8 cellular contexts compared by ENCODE assay signal in genomic region chr19:1874554-1875185, GRCh38. TPM values are rescaled to one million over a fixed set of nuclear protein-coding genes. Genes with fewer than 3 reads are reported as not detected.
DNase-seq lines count a peak whose midpoint lies in the region; ATAC-seq, FAIRE-seq and TF ChIP-seq lines count a peak whose summit lies in the region.

No MANE protein-coding gene starts in this region.

- no peaks in the 10 kb centered on the region for H3K27me3 Mint-ChIP-seq in IgD-negative memory B cell
- no peaks in the 10 kb centered on the region for H3K27me3 Mint-ChIP-seq in activated naive CD8-positive, alpha-beta T cell treated with anti-CD3 and anti-CD28 coated beads, Interleukin-2, amount 10 ng/mL, durations not matched to agents 7 days and 5 days

- H3K27ac Mint-ChIP-seq in IgD-negative memory B cell, result peak overlapping the region; percentile 75 to 96 (median 92)
- H3K27ac Mint-ChIP-seq in activated naive CD8-positive, alpha-beta T cell treated with anti-CD3 and anti-CD28 coated beads, Interleukin-2, amount 10 ng/mL, durations not matched to agents 7 days and 5 days, result peak overlapping the region; percentile 99

- intact Hi-C loops in testis (cut with DNase I; ENCODE audit: low total_unique reads), result no loop called here

- 7 to 8% methylated on average over 16 of the region's 16 CpGs for WGBS in testis, 2 donors

- peaks cover 15 to 19% (median 16%) of the 10 kb centered on the region in 3 donors for H3K4me1 Mint-ChIP-seq in IgD-negative memory B cell
- peaks cover 18% of the 10 kb centered on the region for H3K4me1 Mint-ChIP-seq in activated naive CD8-positive, alpha-beta T cell treated with anti-CD3 and anti-CD28 coated beads, Interleukin-2, amount 10 ng/mL, durations not matched to agents 7 days and 5 days

- CTCF ChIA-PET in BJ (lab: Yijun Ruan, JAX), result interaction anchor here (0.6 to 1.5 kb wide), 3 partner anchors 8 to 116 kb away, joined by 3 to 6 read pairs (median 4); no protein-coding TSS in a partner anchor

- FAIRE-seq in islet of Langerhans (lab: Jason Lieb, UNC), result peak; percentile 85

- H3K27me3 ChIP-seq in BJ (ENCODE audit: control insufficient read depth, insufficient read depth, low read length), result no peaks in the 10 kb centered on the region
- H3K27me3 ChIP-seq in testis, result no peaks in the 10 kb centered on the region

- H3K36me3 ChIP-seq in BJ (ENCODE audit: control insufficient read depth, insufficient read depth, low read length), result peaks cover 10% of the 10 kb centered on the region
- no peaks in the 10 kb centered on the region for H3K36me3 ChIP-seq in testis (ENCODE audit: low read depth, missing control alignments)

- peak overlapping the region in 1 of 2 donors; percentile 88 for H3K27ac ChIP-seq in testis

- H3K4me1 ChIP-seq in testis, result peaks cover 31% of the 10 kb centered on the region

- peak overlapping the region; percentile 91 to 98 (median 97) for H3K4me3 Mint-ChIP-seq in IgD-negative memory B cell
- peak overlapping the region; percentile 99 for H3K4me3 Mint-ChIP-seq in activated naive CD8-positive, alpha-beta T cell treated with anti-CD3 and anti-CD28 coated beads, Interleukin-2, amount 10 ng/mL, durations not matched to agents 7 days and 5 days

- POLR2A ChIA-PET in BJ (lab: Charles Lee), result interaction anchor here (0.6 kb wide), 1 partner anchor 1196 kb away, joined by 4 read pairs; no protein-coding TSS in a partner anchor
- POLR2A ChIA-PET in activated naive CD8-positive, alpha-beta T cell treated with anti-CD3 and anti-CD28 coated beads, Interleukin-2, amount 10 ng/mL, durations not matched to agents 7 days and 5 days (lab: Charles Lee), result interaction anchor here (0.6 to 3.0 kb wide), 14 partner anchors 8 to 213 kb away, joined by 3 to 67 read pairs (median 4); partner anchors contain the start of gene ABHD17A

- no peak for TF ChIP-seq POLR2A in testis (IDR thresholded peaks at IDR 0.05)

- H3K9me3 ChIP-seq in testis, result no peaks in the 10 kb centered on the region

- peak overlapping the region; percentile 63 for H3K4me3 ChIP-seq in BJ (ENCODE audit: low read depth, low read length)
- H3K4me3 ChIP-seq in testis, result peak overlapping the region; percentile 85 to 93

- ATAC-seq in activated naive CD8-positive, alpha-beta T cell treated with anti-CD3 and anti-CD28 coated beads, Interleukin-2, amount 10 ng/mL, durations not matched to agents 7 days and 5 days (ENCODE audit: low read depth), result peak; percentile 38
- ATAC-seq in HG02938 (IDR thresholded peaks at IDR 0.05; ENCODE audit: unreplicated experiment) (no peak), GM21737 (IDR thresholded peaks at IDR 0.05; ENCODE audit: unreplicated experiment) (no peak)

- H3K9me3 Mint-ChIP-seq in IgD-negative memory B cell, result no peaks in the 10 kb centered on the region
- no peaks in the 10 kb centered on the region for H3K9me3 Mint-ChIP-seq in activated naive CD8-positive, alpha-beta T cell treated with anti-CD3 and anti-CD28 coated beads, Interleukin-2, amount 10 ng/mL, durations not matched to agents 7 days and 5 days

- peaks cover 1% of the 10 kb centered on the region for H3K36me3 Mint-ChIP-seq in IgD-negative memory B cell
- H3K36me3 Mint-ChIP-seq in activated naive CD8-positive, alpha-beta T cell treated with anti-CD3 and anti-CD28 coated beads, Interleukin-2, amount 10 ng/mL, durations not matched to agents 7 days and 5 days, result peaks cover 13% of the 10 kb centered on the region

- DNase-seq in BJ (ENCODE audit: low read depth) (no peak), testis (no peak), SW480 (ENCODE audit: low spot score) (no peak)
- DNase-seq in activated naive CD8-positive, alpha-beta T cell treated with anti-CD3 and anti-CD28 coated beads, Interleukin-2, amount 10 ng/mL, durations not matched to agents 7 days and 5 days, result no peak

- no peak for TF ChIP-seq CTCF in BJ (IDR thresholded peaks at IDR 0.05; ENCODE audit: insufficient read depth, low read depth, low read length)
- no peak for TF ChIP-seq CTCF in testis (IDR thresholded peaks at IDR 0.05)

RNA-seq across cellular contexts. Expression of gene ABHD17A, which starts 10.6 kb away (rescaled TPM):
- polyA plus RNA-seq in BJ (2011; rRNA removed), result 34.3 and 48.8 TPM in 2 replicates
- 8.5 and 10.0 TPM in 2 replicates for polyA minus RNA-seq in BJ (2011; rRNA and poly(A)+ RNA removed)
- polyA plus RNA-seq in IgD-negative memory B cell, result 107 TPM
- total RNA-seq in activated naive CD8-positive, alpha-beta T cell treated with anti-CD3 and anti-CD28 coated beads, Interleukin-2, amount 10 ng/mL, durations not matched to agents 7 days and 5 days, result 100 to 1,000 TPM; 185 to 194 TPM
- total RNA-seq in testis, result 100 to 1,000 TPM; 127 to 140 TPM
- 51.1 TPM for polyA plus RNA-seq in testis (ENCODE audit: insufficient read depth, low read depth, low replicate concordance)

RNA-seq across cellular contexts. Expression of gene KLF16, which starts 11.3 kb away (rescaled TPM):
- polyA plus RNA-seq in BJ (2011; rRNA removed) (3.7 and 5.7 TPM in 2 replicates), IgD-negative memory B cell (1.8 TPM), testis (ENCODE audit: insufficient read depth, low read depth, low replicate concordance) (13.3 TPM)
- 2.3 and 3.2 TPM in 2 replicates for polyA minus RNA-seq in BJ (2011; rRNA and poly(A)+ RNA removed)
- 10 to 100 TPM; 21.5 to 21.8 TPM for total RNA-seq in activated naive CD8-positive, alpha-beta T cell treated with anti-CD3 and anti-CD28 coated beads, Interleukin-2, amount 10 ng/mL, durations not matched to agents 7 days and 5 days
- total RNA-seq in testis, result 10 to 100 TPM; 14.7 to 26.5 TPM

RNA-seq across cellular contexts. Expression of gene REXO1, which starts 26.4 kb away (rescaled TPM):
- 4.6 and 11.0 TPM in 2 replicates for polyA plus RNA-seq in BJ (2011; rRNA removed)
- 10.8 and 12.1 TPM in 2 replicates for polyA minus RNA-seq in BJ (2011; rRNA and poly(A)+ RNA removed)
- polyA plus RNA-seq in IgD-negative memory B cell, result 13.7 TPM
- 10 to 100 TPM; 57.9 to 60.4 TPM for total RNA-seq in activated naive CD8-positive, alpha-beta T cell treated with anti-CD3 and anti-CD28 coated beads, Interleukin-2, amount 10 ng/mL, durations not matched to agents 7 days and 5 days
- total RNA-seq in testis, result 100 to 1,000 TPM; 149 to 200 TPM
- 104 TPM for polyA plus RNA-seq in testis (ENCODE audit: insufficient read depth, low read depth, low replicate concordance)

RNA-seq across cellular contexts. Expression of gene ADAT3, which starts 30.5 kb away (rescaled TPM):
- polyA plus RNA-seq in BJ (2011; rRNA removed), result 0.56 and 0.64 TPM in 2 replicates
- 0.36 and 0.66 TPM in 2 replicates for polyA minus RNA-seq in BJ (2011; rRNA and poly(A)+ RNA removed)
- polyA plus RNA-seq in IgD-negative memory B cell, result 7.4 TPM
- 1 to 10 TPM; 7.6 to 9.3 TPM for total RNA-seq in activated naive CD8-positive, alpha-beta T cell treated with anti-CD3 and anti-CD28 coated beads, Interleukin-2, amount 10 ng/mL, durations not matched to agents 7 days and 5 days
- total RNA-seq in testis, result 10 to 100 TPM; 10.6 to 16.7 TPM
- 1.1 TPM for polyA plus RNA-seq in testis (ENCODE audit: insufficient read depth, low read depth, low replicate concordance)

RNA-seq across cellular contexts. Expression of gene SCAMP4, which starts 30.5 kb away (rescaled TPM):
- polyA plus RNA-seq in BJ (2011; rRNA removed), result 6.2 and 13.2 TPM in 2 replicates
- 10.5 and 13.8 TPM in 2 replicates for polyA minus RNA-seq in BJ (2011; rRNA and poly(A)+ RNA removed)
- polyA plus RNA-seq in IgD-negative memory B cell, result 43.1 TPM
- 10 to 100 TPM; 35.1 to 35.2 TPM for total RNA-seq in activated naive CD8-positive, alpha-beta T cell treated with anti-CD3 and anti-CD28 coated beads, Interleukin-2, amount 10 ng/mL, durations not matched to agents 7 days and 5 days
- 100 to 1,000 TPM in 1 of 2 donors, 10 to 100 TPM in 1; 80.1 to 108 TPM for total RNA-seq in testis
- polyA plus RNA-seq in testis (ENCODE audit: insufficient read depth, low read depth, low replicate concordance), result 50.1 TPM
